Comparison of ENCODE assay signal across 8 cellular contexts in the genomic region with DNA sequence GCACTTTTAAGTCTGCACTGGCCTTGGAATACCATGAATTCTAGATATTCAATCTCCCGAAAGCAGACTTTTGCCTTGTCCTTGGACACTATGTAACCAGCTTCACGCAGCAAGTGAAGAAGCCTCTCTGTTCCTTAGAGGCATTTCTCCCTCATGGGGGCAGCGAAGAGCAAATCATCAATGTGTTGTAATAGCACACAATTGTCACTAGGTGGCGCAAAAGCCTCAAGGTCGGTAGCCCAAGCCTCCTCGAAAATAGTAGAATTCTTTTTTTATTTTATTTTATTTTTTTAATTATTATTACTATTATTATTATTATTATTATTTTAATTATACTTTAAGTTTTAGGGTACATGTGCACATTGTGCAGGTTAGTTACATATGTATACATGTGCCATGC.
DNase-seq lines count a peak whose midpoint lies in the region; ATAC-seq and TF ChIP-seq lines count a peak whose summit lies in the region.
"Not testable (repeated sequence)": the region's sequence is repeated elsewhere in the genome, so short reads cannot be mapped to it uniquely, and the experiment has no call there.

No MANE protein-coding gene starts in this region.

- POLR2A ChIA-PET in activated B cell treated with CpG ODN at 0.5 μM for 24 hours (lab: Charles Lee) = not testable (repeated sequence)

- H3K4me3 Mint-ChIP-seq in CD14-positive monocyte, activated B cell treated with CpG ODN at 0.5 μM for 24 hours: not testable (repeated sequence)

- H3K27me3 Mint-ChIP-seq in CD14-positive monocyte (ENCODE audit: low read depth in 3 of 3); activated B cell treated with CpG ODN at 0.5 μM for 24 hours: not testable (repeated sequence)

- peak; percentile 87 for TF ChIP-seq CTCF in CD14-positive monocyte (IDR thresholded peaks at IDR 0.05)
- TF ChIP-seq CTCF in activated B cell treated with CpG ODN at 0.5 μM for 24 hours (IDR thresholded peaks at IDR 0.05) = not testable (repeated sequence)

- not testable (repeated sequence) for H3K27ac Mint-ChIP-seq in CD14-positive monocyte, activated B cell treated with CpG ODN at 0.5 μM for 24 hours

- ATAC-seq in GM18907 (IDR thresholded peaks at IDR 0.05; ENCODE audit: unreplicated experiment) = peak; percentile 77
- ATAC-seq in HG03520 (IDR thresholded peaks at IDR 0.05; ENCODE audit: unreplicated experiment) = peak; percentile 39
- peak; percentile 69 for ATAC-seq in activated B cell treated with CpG ODN at 0.5 μM for 24 hours (ENCODE audit: low read depth)

- CTCF ChIA-PET in activated B cell treated with CpG ODN at 0.5 μM for 24 hours (lab: Charles Lee) = interaction anchor here (0.8 to 1.6 kb wide), 6 partner anchors 8 to 1367 kb away, joined by 3 to 6 read pairs (median 4); partner anchors contain the start of gene YARS2

- intact Hi-C loops in CD14-positive monocyte (cut with micrococcal nuclease) (loop anchor here (5.0 to 10.0 kb wide), 2 partner anchors 92 to 94 kb away; no protein-coding TSS in a partner anchor), activated B cell treated with CpG ODN at 0.5 μM for 24 hours (cut with micrococcal nuclease) (loop anchor here (1.0 to 5.0 kb wide), 2 partner anchors 95 to 1366 kb away; partner anchors contain the start of gene YARS2)

- DNase-seq in CD14-positive monocyte (ENCODE audit: low spot score); activated B cell treated with CpG ODN at 0.5 μM for 24 hours: not testable (repeated sequence)
- DNase-seq in NCI-H345 treated with DMSO at 0.1 percent for 48 hours (lab: John Stamatoyannopoulos, UW; ENCODE audit: unreplicated experiment) = peak; percentile 32
- DNase-seq in cerebellar cortex (ENCODE audit: low spot score) = peak; percentile 39
- peak; percentile 81 for DNase-seq in inferior parietal cortex (ENCODE audit: extremely low spot score)
- peak; percentile 3 to 12 for DNase-seq in stimulated activated CD4-positive, alpha-beta T cell treated with anti-CD3 and anti-CD28 coated beads, Interleukin-15, amount 100 ng/mL, for 48 hours (ENCODE audit: low read depth in 2 of 2)

- H3K36me3 Mint-ChIP-seq in CD14-positive monocyte; activated B cell treated with CpG ODN at 0.5 μM for 24 hours (ENCODE audit: low read depth): not testable (repeated sequence)

- H3K9me3 Mint-ChIP-seq in CD14-positive monocyte, activated B cell treated with CpG ODN at 0.5 μM for 24 hours: not testable (repeated sequence)

- peaks cover 11% of the 10 kb centered on the region for H3K4me1 Mint-ChIP-seq in CD14-positive monocyte
- peaks cover 16% of the 10 kb centered on the region for H3K4me1 Mint-ChIP-seq in activated B cell treated with CpG ODN at 0.5 μM for 24 hours
